13 cellular contexts compared by ENCODE assay signal in the genomic region with DNA sequence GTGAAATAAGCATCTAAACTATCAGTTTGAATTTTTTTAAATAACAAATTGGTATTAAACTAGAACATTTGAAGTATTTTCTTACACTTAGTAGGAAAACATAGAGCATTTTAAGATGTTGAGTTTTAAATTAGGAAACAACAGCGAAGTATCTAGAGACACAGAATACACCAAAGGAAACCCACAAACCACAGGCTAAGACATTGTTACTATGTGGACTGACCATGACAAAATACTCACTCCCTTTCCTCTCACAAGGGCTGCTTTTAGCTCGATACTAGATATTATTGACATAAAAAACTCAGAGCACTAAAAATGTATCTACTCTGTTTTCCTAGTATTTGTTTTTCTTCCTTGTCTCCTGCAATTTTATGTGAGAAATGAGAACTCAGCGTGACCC.
DNase-seq lines count a peak whose midpoint lies in the region; ATAC-seq, FAIRE-seq and TF ChIP-seq lines count a peak whose summit lies in the region.
"Had no signal": no experiment of that assay in that cellular context is flagged by ENCODE, and none has a peak within 500 bp of the region (broad histone marks: within the 10 kb centered on the region; RNA-seq: fewer than 3 reads in every experiment).

No MANE protein-coding gene starts in this region.

- H3K4me3 ChIP-seq in choroid plexus epithelial cell (ENCODE audit: low read depth, low read length) = no peak overlapping the region

- peak; percentile 90 for ATAC-seq in GM21717 (IDR thresholded peaks at IDR 0.05; ENCODE audit: unreplicated experiment)
- ATAC-seq in HG03460 (IDR thresholded peaks at IDR 0.05; ENCODE audit: unreplicated experiment) = peak; percentile 86

- CTCF ChIA-PET in activated CD4-positive, alpha-beta T cell treated with anti-CD3 and anti-CD28 coated beads, Interleukin-2, amount 10 ng/mL, durations not matched to agents 7 days and 5 days (lab: Charles Lee) = no interaction called here

- H3K27me3 Mint-ChIP-seq in activated CD4-positive, alpha-beta T cell treated with anti-CD3 and anti-CD28 coated beads, Interleukin-2, amount 10 ng/mL, durations not matched to agents 7 days and 5 days = peaks cover 9% of the 10 kb centered on the region
- peaks cover 8% of the 10 kb centered on the region for H3K27me3 Mint-ChIP-seq in activated T-helper 1 cell treated with anti-CD3 and anti-CD28 coated beads, Interleukin-12 subunit alpha, Interleukin-12 subunit beta, Interleukin-2, Interleukin-4 antibody, amounts not matched to agents 30 ng/mL and 10 ng/mL and 1 ng/mL, durations not matched to agents 14 hours and 24 hours and 36 hours (ENCODE audit: insufficient read depth)
- no peaks in the 10 kb centered on the region for H3K27me3 Mint-ChIP-seq in chondrocyte (ENCODE audit: low read depth)

- POLR2A ChIA-PET in activated CD4-positive, alpha-beta T cell treated with anti-CD3 and anti-CD28 coated beads, Interleukin-2, amount 10 ng/mL, durations not matched to agents 7 days and 5 days (lab: Charles Lee) = no interaction called here

- no peak overlapping the region for H3K4me3 Mint-ChIP-seq in activated CD4-positive, alpha-beta T cell treated with anti-CD3 and anti-CD28 coated beads, Interleukin-2, amount 10 ng/mL, durations not matched to agents 7 days and 5 days
- no peak overlapping the region for H3K4me3 Mint-ChIP-seq in activated T-helper 1 cell treated with anti-CD3 and anti-CD28 coated beads, Interleukin-12 subunit alpha, Interleukin-12 subunit beta, Interleukin-2, Interleukin-4 antibody, amounts not matched to agents 30 ng/mL and 10 ng/mL and 1 ng/mL, durations not matched to agents 14 hours and 24 hours and 36 hours
- H3K4me3 Mint-ChIP-seq in chondrocyte (ENCODE audit: unreplicated experiment) = no peak overlapping the region
- H3K4me3 Mint-ChIP-seq: activated CD4-positive, alpha-beta T cell treated with anti-CD3 and anti-CD28 coated beads, Interleukin-2, amount 10 ng/mL, durations not matched to agents 24 days and 14 days; central memory CD8-positive, alpha-beta T cell; stimulated activated naive CD8-positive, alpha-beta T cell treated with anti-CD3 and anti-CD28 coated beads, Interleukin-15, Interleukin-2, amounts not matched to agents 100 ng/mL and 50 ng/mL, for 24 hours had no signal

- H3K9me3 Mint-ChIP-seq in activated CD4-positive, alpha-beta T cell treated with anti-CD3 and anti-CD28 coated beads, Interleukin-2, amount 10 ng/mL, durations not matched to agents 7 days and 5 days = no peaks in the 10 kb centered on the region
- peaks cover 5% of the 10 kb centered on the region for H3K9me3 Mint-ChIP-seq in activated T-helper 1 cell treated with anti-CD3 and anti-CD28 coated beads, Interleukin-12 subunit alpha, Interleukin-12 subunit beta, Interleukin-2, Interleukin-4 antibody, amounts not matched to agents 30 ng/mL and 10 ng/mL and 1 ng/mL, durations not matched to agents 14 hours and 24 hours and 36 hours
- no peaks in the 10 kb centered on the region for H3K9me3 Mint-ChIP-seq in chondrocyte (ENCODE audit: low read depth)
- H3K9me3 Mint-ChIP-seq: activated CD4-positive, alpha-beta T cell treated with anti-CD3 and anti-CD28 coated beads, Interleukin-2, amount 10 ng/mL, durations not matched to agents 24 days and 14 days; central memory CD8-positive, alpha-beta T cell; stimulated activated naive CD8-positive, alpha-beta T cell treated with anti-CD3 and anti-CD28 coated beads, Interleukin-15, Interleukin-2, amounts not matched to agents 100 ng/mL and 50 ng/mL, for 24 hours had no signal

- peaks cover 11% of the 10 kb centered on the region for H3K4me1 Mint-ChIP-seq in activated CD4-positive, alpha-beta T cell treated with anti-CD3 and anti-CD28 coated beads, Interleukin-2, amount 10 ng/mL, durations not matched to agents 7 days and 5 days
- no peaks in the 10 kb centered on the region for H3K4me1 Mint-ChIP-seq in activated T-helper 1 cell treated with anti-CD3 and anti-CD28 coated beads, Interleukin-12 subunit alpha, Interleukin-12 subunit beta, Interleukin-2, Interleukin-4 antibody, amounts not matched to agents 30 ng/mL and 10 ng/mL and 1 ng/mL, durations not matched to agents 14 hours and 24 hours and 36 hours (ENCODE audit: low read depth)
- peaks cover 30% of the 10 kb centered on the region for H3K4me1 Mint-ChIP-seq in chondrocyte (ENCODE audit: low read depth)

- H3K36me3 Mint-ChIP-seq in activated CD4-positive, alpha-beta T cell treated with anti-CD3 and anti-CD28 coated beads, Interleukin-2, amount 10 ng/mL, durations not matched to agents 7 days and 5 days (ENCODE audit: low read depth) = no peaks in the 10 kb centered on the region
- no peaks in the 10 kb centered on the region for H3K36me3 Mint-ChIP-seq in activated T-helper 1 cell treated with anti-CD3 and anti-CD28 coated beads, Interleukin-12 subunit alpha, Interleukin-12 subunit beta, Interleukin-2, Interleukin-4 antibody, amounts not matched to agents 30 ng/mL and 10 ng/mL and 1 ng/mL, durations not matched to agents 14 hours and 24 hours and 36 hours (ENCODE audit: low read depth)
- no peaks in the 10 kb centered on the region for H3K36me3 Mint-ChIP-seq in chondrocyte (ENCODE audit: low read depth)

- FAIRE-seq in GM18507 (lab: Jason Lieb, UNC) = peak; percentile 69

- intact Hi-C loops in activated T-helper 1 cell treated with anti-CD3 and anti-CD28 coated beads, Interleukin-12 subunit alpha, Interleukin-12 subunit beta, Interleukin-2, Interleukin-4 antibody, amounts not matched to agents 30 ng/mL and 10 ng/mL and 1 ng/mL, durations not matched to agents 14 hours and 24 hours and 36 hours (cut with micrococcal nuclease) = no loop called here

- DNase-seq in GM18507 (ENCODE audit: extremely low spot score, insufficient read length, low read depth) (no peak), choroid plexus epithelial cell (ENCODE audit: low read depth) (peak; percentile 30), NCI-H1436 (lab: John Stamatoyannopoulos, UW) (no peak), chondrocyte (ENCODE audit: low spot score) (no peak)
- DNase-seq in activated CD4-positive, alpha-beta T cell treated with anti-CD3 and anti-CD28 coated beads, Interleukin-2, amount 10 ng/mL, durations not matched to agents 7 days and 5 days = no peak
- no peak for DNase-seq in activated T-helper 1 cell treated with anti-CD3 and anti-CD28 coated beads, Interleukin-12 subunit alpha, Interleukin-12 subunit beta, Interleukin-2, Interleukin-4 antibody, amounts not matched to agents 30 ng/mL and 10 ng/mL and 1 ng/mL, durations not matched to agents 14 hours and 24 hours and 36 hours (ENCODE audit: low spot score)
- DNase-seq: activated CD4-positive, alpha-beta T cell treated with anti-CD3 and anti-CD28 coated beads, Interleukin-2, amount 10 ng/mL, durations not matched to agents 24 days and 14 days; Calu3; NCI-H774 had no signal

- no peak for TF ChIP-seq CTCF in choroid plexus epithelial cell (conservative IDR thresholded peaks at IDR 0.05; ENCODE audit: low read depth, low read length)
- TF ChIP-seq CTCF in chondrocyte (IDR thresholded peaks at IDR 0.05) = no peak

- no peak overlapping the region for H3K27ac Mint-ChIP-seq in activated CD4-positive, alpha-beta T cell treated with anti-CD3 and anti-CD28 coated beads, Interleukin-2, amount 10 ng/mL, durations not matched to agents 7 days and 5 days
- H3K27ac Mint-ChIP-seq in activated T-helper 1 cell treated with anti-CD3 and anti-CD28 coated beads, Interleukin-12 subunit alpha, Interleukin-12 subunit beta, Interleukin-2, Interleukin-4 antibody, amounts not matched to agents 30 ng/mL and 10 ng/mL and 1 ng/mL, durations not matched to agents 14 hours and 24 hours and 36 hours = no peak overlapping the region
- no peak overlapping the region for H3K27ac Mint-ChIP-seq in chondrocyte (ENCODE audit: unreplicated experiment)
- H3K27ac Mint-ChIP-seq: activated CD4-positive, alpha-beta T cell treated with anti-CD3 and anti-CD28 coated beads, Interleukin-2, amount 10 ng/mL, durations not matched to agents 24 days and 14 days; stimulated activated naive CD8-positive, alpha-beta T cell treated with anti-CD3 and anti-CD28 coated beads, Interleukin-15, Interleukin-2, amounts not matched to agents 100 ng/mL and 50 ng/mL, for 24 hours had no signal
